ENCODE assay signal across 15 cellular contexts in the genomic region with DNA sequence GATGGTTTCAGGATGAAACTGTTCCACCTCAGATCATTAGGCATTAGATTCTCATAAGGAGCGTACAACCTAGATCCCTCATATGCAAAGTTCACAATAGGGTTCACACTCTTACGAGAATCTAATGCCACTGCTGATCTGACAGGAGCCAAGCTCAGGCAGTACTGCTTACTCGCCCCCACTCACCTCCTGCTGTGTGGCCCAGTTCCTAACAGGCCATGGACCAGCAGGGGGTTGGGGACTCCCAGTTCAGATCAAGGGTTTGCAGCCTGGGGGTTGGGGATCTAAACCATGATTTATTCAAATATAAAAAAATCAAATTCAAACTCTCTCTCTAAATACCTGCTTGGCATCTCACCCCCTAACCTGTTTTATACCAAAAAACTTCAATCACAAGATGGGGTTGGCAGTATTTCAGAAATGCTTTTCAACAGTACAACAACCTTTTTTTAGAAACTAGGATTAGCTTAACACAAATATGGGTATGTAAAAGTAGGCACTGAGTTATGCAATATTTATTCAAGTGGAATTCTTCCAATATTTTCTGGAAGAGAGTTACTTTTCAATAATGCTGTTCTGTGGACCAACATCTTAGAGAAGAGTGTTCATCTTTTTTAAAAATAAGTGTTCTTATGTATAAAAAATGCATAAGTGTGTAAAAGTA. TPM values are rescaled to one million over a fixed set of nuclear protein-coding genes. Genes with fewer than 3 reads are reported as not detected.
DNase-seq lines count a peak whose midpoint lies in the region; ATAC-seq and TF ChIP-seq lines count a peak whose summit lies in the region.
"Had no signal": no experiment of that assay in that cellular context is flagged by ENCODE, and none has a peak within 500 bp of the region (broad histone marks: within the 10 kb centered on the region; RNA-seq: fewer than 3 reads in every experiment).

No MANE protein-coding gene starts in this region.

- no peak for TF ChIP-seq EP300 in gastroesophageal sphincter (IDR thresholded peaks at IDR 0.05)

- H3K9me3 ChIP-seq in adipocyte (ENCODE audit: control insufficient read depth, low read length), result peaks cover 4% of the 10 kb centered on the region
- H3K9me3 ChIP-seq in gastroesophageal sphincter, result no peaks in the 10 kb centered on the region
- H3K9me3 ChIP-seq: colonic mucosa had no signal

- WGBS in gastroesophageal sphincter (ENCODE audit: low coverage in 1 of 2), 2 donors, result 20 to 53% methylated on average over 2 of the region's 3 CpGs

- no peaks in the 10 kb centered on the region for H3K27me3 ChIP-seq in adipocyte (replicated peaks; ENCODE audit: control insufficient read depth, insufficient read depth, low read length)
- H3K27me3 ChIP-seq in gastroesophageal sphincter, result no peaks in the 10 kb centered on the region
- H3K27me3 ChIP-seq: colonic mucosa, hepatocyte had no signal

- peak overlapping the region; percentile 59 to 86 (median 76) for H3K27ac ChIP-seq in gastroesophageal sphincter
- H3K27ac ChIP-seq: colonic mucosa, epithelial cell of prostate, hepatocyte, WERI-Rb-1 had no signal

- H3K36me3 ChIP-seq in adipocyte (ENCODE audit: control insufficient read depth, insufficient read depth, low read length, severe bottlenecking) (peaks cover 19% of the 10 kb centered on the region), gastroesophageal sphincter (peaks cover 0 to 11% of the 10 kb centered on the region in 2 donors)
- H3K36me3 ChIP-seq: colonic mucosa, WERI-Rb-1 had no signal

- no peak for TF ChIP-seq POLR2A in gastroesophageal sphincter (IDR thresholded peaks at IDR 0.05)

- H3K4me3 ChIP-seq in adipocyte (ENCODE audit: low read length) (no peak overlapping the region), gastroesophageal sphincter (no peak overlapping the region)
- H3K4me3 ChIP-seq: colonic mucosa, hepatocyte had no signal

- ATAC-seq in gastroesophageal sphincter (peak; percentile 62), GM18498 (IDR thresholded peaks at IDR 0.05; ENCODE audit: unreplicated experiment) (no peak)
- ATAC-seq: activated CD8-positive, alpha-beta T cell treated with anti-CD3 and anti-CD28 coated beads, Interleukin-2, amount 10 ng/mL, durations not matched to agents 7 days and 5 days had no signal

- DNase-seq in GM04503 (ENCODE audit: low read depth), result peak; percentile 11
- peak; percentile 68 for DNase-seq in adipocyte (ENCODE audit: low read depth)
- peak; percentile 15 for DNase-seq in stromal cell of bone marrow (ENCODE audit: low read depth)
- DNase-seq in RKO (ENCODE audit: low spot score), result no peak
- DNase-seq in NCI-H1105 treated with DMSO at 0.1 percent for 48 hours (lab: John Stamatoyannopoulos, UW), result no peak
- DNase-seq: activated CD8-positive, alpha-beta T cell treated with anti-CD3 and anti-CD28 coated beads, Interleukin-2, amount 10 ng/mL, durations not matched to agents 7 days and 5 days; colonic mucosa; DND-41; NCI-H526 treated with DMSO at 0.1 percent for 48 hours; SW 1271; WERI-Rb-1 had no signal

- H3K4me1 ChIP-seq in adipocyte (ENCODE audit: control insufficient read depth, insufficient read depth, low read length), result peaks cover 9% of the 10 kb centered on the region
- H3K4me1 ChIP-seq in gastroesophageal sphincter, result peaks cover 0 to 31% (median 3%) of the 10 kb centered on the region in 3 donors
- H3K4me1 ChIP-seq: colonic mucosa had no signal

- peak in 1 of 4 experiments; percentile 9 for TF ChIP-seq CTCF in gastroesophageal sphincter (IDR thresholded peaks at IDR 0.05)

- H3K9ac ChIP-seq in adipocyte (ENCODE audit: low read length), result no peak overlapping the region

RNA-seq across cellular contexts. Expression of a gene that starts 30.1 kb away (rescaled TPM):
- total RNA-seq in gastroesophageal sphincter, result 100 to 1,000 TPM; 105 to 137 (median 129) TPM

Comparison
In these comparisons a context has a peak if more than half of its experiments do, and no peak if none do; other contexts are left out.
1. DNase-seq: peak in GM04503 (single experiment), adipocyte (single experiment) and stromal cell of bone marrow (single experiment); none in RKO (single experiment) and NCI-H1105 treated with DMSO at 0.1 percent for 48 hours (single experiment).